In genomic region chr11:121722431-121723256, GRCh38 we compare ENCODE assay signal across 1 cellular context.
TF ChIP-seq lines count a peak whose summit lies in the region.

No MANE protein-coding gene starts in this region.

TF ChIP-seq in HepG2, 621 proteins besides CTCF, POLR2A, EP300 and RAD21 (continued from another document and continues in another):
- TF ChIP-seq, protein P1, sequence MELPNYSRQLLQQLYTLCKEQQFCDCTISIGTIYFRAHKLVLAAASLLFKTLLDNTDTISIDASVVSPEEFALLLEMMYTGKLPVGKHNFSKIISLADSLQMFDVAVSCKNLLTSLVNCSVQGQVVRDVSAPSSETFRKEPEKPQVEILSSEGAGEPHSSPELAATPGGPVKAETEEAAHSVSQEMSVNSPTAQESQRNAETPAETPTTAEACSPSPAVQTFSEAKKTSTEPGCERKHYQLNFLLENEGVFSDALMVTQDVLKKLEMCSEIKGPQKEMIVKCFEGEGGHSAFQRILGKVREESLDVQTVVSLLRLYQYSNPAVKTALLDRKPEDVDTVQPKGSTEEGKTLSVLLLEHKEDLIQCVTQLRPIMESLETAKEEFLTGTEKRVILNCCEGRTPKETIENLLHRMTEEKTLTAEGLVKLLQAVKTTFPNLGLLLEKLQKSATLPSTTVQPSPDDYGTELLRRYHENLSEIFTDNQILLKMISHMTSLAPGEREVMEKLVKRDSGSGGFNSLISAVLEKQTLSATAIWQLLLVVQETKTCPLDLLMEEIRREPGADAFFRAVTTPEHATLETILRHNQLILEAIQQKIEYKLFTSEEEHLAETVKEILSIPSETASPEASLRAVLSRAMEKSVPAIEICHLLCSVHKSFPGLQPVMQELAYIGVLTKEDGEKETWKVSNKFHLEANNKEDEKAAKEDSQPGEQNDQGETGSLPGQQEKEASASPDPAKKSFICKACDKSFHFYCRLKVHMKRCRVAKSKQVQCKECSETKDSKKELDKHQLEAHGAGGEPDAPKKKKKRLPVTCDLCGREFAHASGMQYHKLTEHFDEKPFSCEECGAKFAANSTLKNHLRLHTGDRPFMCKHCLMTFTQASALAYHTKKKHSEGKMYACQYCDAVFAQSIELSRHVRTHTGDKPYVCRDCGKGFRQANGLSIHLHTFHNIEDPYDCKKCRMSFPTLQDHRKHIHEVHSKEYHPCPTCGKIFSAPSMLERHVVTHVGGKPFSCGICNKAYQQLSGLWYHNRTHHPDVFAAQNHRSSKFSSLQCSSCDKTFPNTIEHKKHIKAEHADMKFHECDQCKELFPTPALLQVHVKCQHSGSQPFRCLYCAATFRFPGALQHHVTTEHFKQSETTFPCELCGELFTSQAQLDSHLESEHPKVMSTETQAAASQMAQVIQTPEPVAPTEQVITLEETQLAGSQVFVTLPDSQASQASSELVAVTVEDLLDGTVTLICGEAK (IDR thresholded peaks at IDR 0.05): no peak
- TF ChIP-seq, protein P1 (CRISPR knock-in tag; IDR thresholded peaks at IDR 0.05): peak; percentile 26; the same call in 1 of the 2 replicates
- TF ChIP-seq ZNF660 (CRISPR knock-in tag; IDR thresholded peaks at IDR 0.05; ENCODE audit: borderline replicate concordance, low read depth): 0 out of 2 replicates have a peak, but pooled peaks have one; percentile 66
- TF ChIP-seq ATF3 (CRISPR knock-in tag; IDR thresholded peaks at IDR 0.05): no peak
- TF ChIP-seq KLF15 (CRISPR knock-in tag; IDR thresholded peaks at IDR 0.05; ENCODE audit: borderline replicate concordance): peak; percentile 48; the same call in 1 of the 2 replicates
- peak; percentile 95 for TF ChIP-seq MYC (CRISPR knock-in tag; IDR thresholded peaks at IDR 0.05; ENCODE audit: borderline replicate concordance)
- TF ChIP-seq, protein P2, sequence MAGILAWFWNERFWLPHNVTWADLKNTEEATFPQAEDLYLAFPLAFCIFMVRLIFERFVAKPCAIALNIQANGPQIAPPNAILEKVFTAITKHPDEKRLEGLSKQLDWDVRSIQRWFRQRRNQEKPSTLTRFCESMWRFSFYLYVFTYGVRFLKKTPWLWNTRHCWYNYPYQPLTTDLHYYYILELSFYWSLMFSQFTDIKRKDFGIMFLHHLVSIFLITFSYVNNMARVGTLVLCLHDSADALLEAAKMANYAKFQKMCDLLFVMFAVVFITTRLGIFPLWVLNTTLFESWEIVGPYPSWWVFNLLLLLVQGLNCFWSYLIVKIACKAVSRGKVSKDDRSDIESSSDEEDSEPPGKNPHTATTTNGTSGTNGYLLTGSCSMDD (CRISPR knock-in tag; IDR thresholded peaks at IDR 0.05): no peak
- no peak for TF ChIP-seq MEIS1 (CRISPR knock-in tag; IDR thresholded peaks at IDR 0.05; ENCODE audit: borderline replicate concordance)
- 0 out of 2 replicates have a peak, but pooled peaks have one; percentile 60 for TF ChIP-seq MTERF4 (CRISPR knock-in tag; IDR thresholded peaks at IDR 0.05)
- no peak for TF ChIP-seq HDAC6 (IDR thresholded peaks at IDR 0.05; ENCODE audit: low read depth, low read length)
- no peak for TF ChIP-seq ZNF776 (CRISPR knock-in tag; IDR thresholded peaks at IDR 0.05)
- TF ChIP-seq ZBTB38 (CRISPR knock-in tag; IDR thresholded peaks at IDR 0.05): peak; percentile 70
- TF ChIP-seq, protein P3, sequence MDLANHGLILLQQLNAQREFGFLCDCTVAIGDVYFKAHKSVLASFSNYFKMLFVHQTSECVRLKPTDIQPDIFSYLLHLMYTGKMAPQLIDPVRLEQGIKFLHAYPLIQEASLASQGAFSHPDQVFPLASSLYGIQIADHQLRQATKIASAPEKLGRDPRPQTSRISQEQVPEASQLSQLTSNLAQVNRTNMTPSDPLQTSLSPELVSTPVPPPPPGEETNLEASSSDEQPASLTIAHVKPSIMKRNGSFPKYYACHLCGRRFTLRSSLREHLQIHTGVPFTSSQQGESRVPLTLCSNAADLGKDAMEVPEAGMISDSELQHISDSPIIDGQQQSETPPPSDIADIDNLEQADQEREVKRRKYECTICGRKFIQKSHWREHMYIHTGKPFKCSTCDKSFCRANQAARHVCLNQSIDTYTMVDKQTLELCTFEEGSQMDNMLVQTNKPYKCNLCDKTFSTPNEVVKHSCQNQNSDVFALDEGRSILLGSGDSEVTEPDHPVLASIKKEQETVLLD (CRISPR knock-in tag; IDR thresholded peaks at IDR 0.05; ENCODE audit: low read depth): no peak
- peak; percentile 70 for TF ChIP-seq HNF4A (CRISPR knock-in tag; IDR thresholded peaks at IDR 0.05)
- TF ChIP-seq ZNF383 (CRISPR knock-in tag; IDR thresholded peaks at IDR 0.05; ENCODE audit: borderline replicate concordance): no peak
- no peak for TF ChIP-seq ZNF296 (CRISPR knock-in tag; conservative IDR thresholded peaks at IDR 0.05)
- no peak for TF ChIP-seq SP4 (CRISPR knock-in tag; IDR thresholded peaks at IDR 0.05)
- TF ChIP-seq ZNF232 (CRISPR knock-in tag; IDR thresholded peaks at IDR 0.05; ENCODE audit: borderline replicate concordance): peak; percentile 88
- TF ChIP-seq SIX1 (CRISPR knock-in tag; IDR thresholded peaks at IDR 0.05; ENCODE audit: borderline replicate concordance): 0 out of 2 replicates have a peak, but pooled peaks have one; percentile 19
- peak; percentile 80; the same call in 1 of the 2 replicates for TF ChIP-seq ZNF761 (CRISPR knock-in tag; conservative IDR thresholded peaks at IDR 0.05)
- no peak for TF ChIP-seq ZNF354B (CRISPR knock-in tag; IDR thresholded peaks at IDR 0.05)
- no peak for TF ChIP-seq HOXA7 (CRISPR knock-in tag; IDR thresholded peaks at IDR 0.05)
- TF ChIP-seq ZNF446 (CRISPR knock-in tag; IDR thresholded peaks at IDR 0.05): 0 out of 2 replicates have a peak, but pooled peaks have one; percentile 39
- TF ChIP-seq ZNF362 (CRISPR knock-in tag; IDR thresholded peaks at IDR 0.05; ENCODE audit: borderline replicate concordance): no peak
- TF ChIP-seq STAT5B (CRISPR knock-in tag; IDR thresholded peaks at IDR 0.05): peak; percentile 49; the same call in 1 of the 2 replicates
- no peak for TF ChIP-seq KAT7 (CRISPR knock-in tag; IDR thresholded peaks at IDR 0.05; ENCODE audit: borderline replicate concordance)
- TF ChIP-seq ZNF441 (CRISPR knock-in tag; IDR thresholded peaks at IDR 0.05; ENCODE audit: borderline replicate concordance): 0 out of 2 replicates have a peak, but pooled peaks have one; percentile 41
- TF ChIP-seq, protein P4, sequence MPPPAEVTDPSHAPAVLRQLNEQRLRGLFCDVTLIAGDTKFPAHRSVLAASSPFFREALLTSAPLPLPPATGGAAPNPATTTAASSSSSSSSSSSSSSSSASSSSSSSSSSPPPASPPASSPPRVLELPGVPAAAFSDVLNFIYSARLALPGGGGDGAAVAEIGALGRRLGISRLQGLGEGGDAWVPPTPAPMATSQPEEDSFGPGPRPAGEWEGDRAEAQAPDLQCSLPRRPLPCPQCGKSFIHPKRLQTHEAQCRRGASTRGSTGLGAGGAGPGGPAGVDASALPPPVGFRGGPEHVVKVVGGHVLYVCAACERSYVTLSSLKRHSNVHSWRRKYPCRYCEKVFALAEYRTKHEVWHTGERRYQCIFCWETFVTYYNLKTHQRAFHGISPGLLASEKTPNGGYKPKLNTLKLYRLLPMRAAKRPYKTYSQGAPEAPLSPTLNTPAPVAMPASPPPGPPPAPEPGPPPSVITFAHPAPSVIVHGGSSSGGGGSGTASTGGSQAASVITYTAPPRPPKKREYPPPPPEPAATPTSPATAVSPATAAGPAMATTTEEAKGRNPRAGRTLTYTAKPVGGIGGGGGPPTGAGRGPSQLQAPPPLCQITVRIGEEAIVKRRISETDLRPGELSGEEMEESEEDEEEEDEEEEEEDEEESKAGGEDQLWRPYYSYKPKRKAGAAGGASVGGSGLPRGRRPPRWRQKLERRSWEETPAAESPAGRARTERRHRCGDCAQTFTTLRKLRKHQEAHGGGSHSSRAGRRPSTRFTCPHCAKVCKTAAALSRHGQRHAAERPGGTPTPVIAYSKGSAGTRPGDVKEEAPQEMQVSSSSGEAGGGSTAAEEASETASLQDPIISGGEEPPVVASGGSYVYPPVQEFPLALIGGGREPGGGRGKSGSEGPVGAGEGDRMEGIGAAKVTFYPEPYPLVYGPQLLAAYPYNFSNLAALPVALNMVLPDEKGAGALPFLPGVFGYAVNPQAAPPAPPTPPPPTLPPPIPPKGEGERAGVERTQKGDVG (CRISPR knock-in tag; IDR thresholded peaks at IDR 0.05; ENCODE audit: borderline replicate concordance): peak; percentile 86; the same call in 1 of the 2 replicates
- TF ChIP-seq ZUFSP (CRISPR knock-in tag; IDR thresholded peaks at IDR 0.05; ENCODE audit: borderline replicate concordance): no peak
- peak; percentile 76; the same call in 1 of the 2 replicates for TF ChIP-seq ZNF276 (CRISPR knock-in tag; IDR thresholded peaks at IDR 0.05; ENCODE audit: low read depth)
- no peak for TF ChIP-seq FOSL1 (CRISPR knock-in tag; IDR thresholded peaks at IDR 0.05; ENCODE audit: borderline replicate concordance)
- TF ChIP-seq ZNF3 (CRISPR knock-in tag; IDR thresholded peaks at IDR 0.05): 0 out of 2 replicates have a peak, but pooled peaks have one; percentile 44
- TF ChIP-seq RFXANK (CRISPR knock-in tag; IDR thresholded peaks at IDR 0.05): no peak
- no peak for TF ChIP-seq ZSCAN31 (CRISPR knock-in tag; IDR thresholded peaks at IDR 0.05; ENCODE audit: low read depth)
- TF ChIP-seq ZNF292 (CRISPR knock-in tag; IDR thresholded peaks at IDR 0.05; ENCODE audit: borderline replicate concordance, low read depth): no peak
- TF ChIP-seq SP1 (IDR thresholded peaks at IDR 0.05): no peak
- TF ChIP-seq SP1 (CRISPR knock-in tag; IDR thresholded peaks at IDR 0.05): no peak
- TF ChIP-seq BATF2 (CRISPR knock-in tag; IDR thresholded peaks at IDR 0.05): 0 out of 2 replicates have a peak, but pooled peaks have one; percentile 59
